ENCODE assay signal across 15 cellular contexts in genomic region chr6:42101186-42101657, GRCh38. TPM values are rescaled to one million over a fixed set of nuclear protein-coding genes. Genes with fewer than 3 reads are reported as not detected.
DNase-seq lines count a peak whose midpoint lies in the region; ATAC-seq, FAIRE-seq and TF ChIP-seq lines count a peak whose summit lies in the region.
"Had no signal": no experiment of that assay in that cellular context is flagged by ENCODE, and none has a peak within 500 bp of the region (broad histone marks: within the 10 kb centered on the region; RNA-seq: fewer than 3 reads in every experiment).

No MANE protein-coding gene starts in this region.

- no peak for DNase-seq in activated CD8-positive, alpha-beta memory T cell treated with anti-CD3 and anti-CD28 coated beads, Interleukin-2, amount 10 ng/mL, durations not matched to agents 7 days and 5 days
- no peak for DNase-seq in activated CD8-positive, alpha-beta memory T cell treated with anti-CD3 and anti-CD28 coated beads for 24 hours
- DNase-seq in astrocyte (ENCODE audit: low read depth) (no peak), iris pigment epithelial cell (ENCODE audit: low read depth) (peak; percentile 65), suprapubic skin (ENCODE audit: low spot score in 2 of 2) (no peak), cerebellar nuclear complex (lab: John Stamatoyannopoulos, UW) (no peak)
- DNase-seq: activated CD4-positive, CD25-positive, alpha-beta regulatory T cell treated with anti-CD3 and anti-CD28 coated beads, Interleukin-2, amount 50 U/mL, for 72 hours; MG63; stimulated activated naive CD8-positive, alpha-beta T cell treated with anti-CD3 and anti-CD28 coated beads, Interleukin-15, amount 100 ng/mL, for 72 hours had no signal

- H3K4me1 ChIP-seq in astrocyte (ENCODE audit: insufficient read depth, low read length): peaks cover 26% of the 10 kb centered on the region
- peaks cover 76% of the 10 kb centered on the region for H3K4me1 ChIP-seq in suprapubic skin

- H3K27ac ChIP-seq in astrocyte (ENCODE audit: low read depth, low read length) (peak overlapping the region; percentile 34), suprapubic skin (peak overlapping the region; percentile 89)
- H3K27ac ChIP-seq: SK-N-MC had no signal

- no peak for ATAC-seq in activated CD8-positive, alpha-beta memory T cell treated with anti-CD3 and anti-CD28 coated beads, Interleukin-2, amount 10 ng/mL, durations not matched to agents 7 days and 5 days
- no peak for ATAC-seq in HG03108 (IDR thresholded peaks at IDR 0.05; ENCODE audit: unreplicated experiment)
- ATAC-seq in HG02642 (IDR thresholded peaks at IDR 0.05; ENCODE audit: poor library complexity, unreplicated experiment): no peak

- H3K27me3 ChIP-seq in astrocyte (ENCODE audit: insufficient read depth, low read length) (no peaks in the 10 kb centered on the region), suprapubic skin (no peaks in the 10 kb centered on the region)
- H3K27me3 ChIP-seq: MG63 had no signal

- H3K9ac ChIP-seq in astrocyte (ENCODE audit: low read length): no peak overlapping the region

- H3K4me2 ChIP-seq in astrocyte (ENCODE audit: low read length): no peak overlapping the region

- no peaks in the 10 kb centered on the region for H3K36me3 Mint-ChIP-seq in activated CD8-positive, alpha-beta memory T cell treated with anti-CD3 and anti-CD28 coated beads, Interleukin-2, amount 10 ng/mL, durations not matched to agents 7 days and 5 days
- peaks cover 6% of the 10 kb centered on the region for H3K36me3 Mint-ChIP-seq in astrocyte (ENCODE audit: low read depth, unreplicated experiment)
- H3K36me3 Mint-ChIP-seq: activated naive CD4-positive, alpha-beta T cell treated with anti-CD3 and anti-CD28 coated beads, Interleukin-2, amount 50 U/mL, for 24 hours had no signal

- TF ChIP-seq CTCF in astrocyte (IDR thresholded peaks at IDR 0.05; ENCODE audit: insufficient read depth, low read depth, low read length): no peak
- TF ChIP-seq CTCF in suprapubic skin (IDR thresholded peaks at IDR 0.05): no peak

- H4K20me1 ChIP-seq in astrocyte (ENCODE audit: insufficient read depth, low read length): no peaks in the 10 kb centered on the region

- peak overlapping the region; percentile 81 for H3K27ac Mint-ChIP-seq in activated CD8-positive, alpha-beta memory T cell treated with anti-CD3 and anti-CD28 coated beads, Interleukin-2, amount 10 ng/mL, durations not matched to agents 7 days and 5 days
- H3K27ac Mint-ChIP-seq in astrocyte (ENCODE audit: unreplicated experiment): peak overlapping the region; percentile 21
- H3K27ac Mint-ChIP-seq: activated naive CD4-positive, alpha-beta T cell treated with anti-CD3 and anti-CD28 coated beads, Interleukin-2, amount 50 U/mL, for 24 hours had no signal

- H3K4me3 ChIP-seq in astrocyte (ENCODE audit: insufficient read depth, low read depth, low read length) (no peak overlapping the region), suprapubic skin (no peak overlapping the region)
- H3K4me3 ChIP-seq: MG63, SK-N-MC had no signal

- CTCF ChIA-PET in activated CD8-positive, alpha-beta memory T cell treated with anti-CD3 and anti-CD28 coated beads, Interleukin-2, amount 10 ng/mL, durations not matched to agents 7 days and 5 days (lab: Charles Lee): interaction anchor here (1.0 to 1.6 kb wide), 2 partner anchors 16 to 52 kb away, joined by 3 read pairs; no protein-coding TSS in a partner anchor

- H3K9me3 ChIP-seq in astrocyte (ENCODE audit: insufficient read depth, low read depth, low read length) (no peaks in the 10 kb centered on the region), suprapubic skin (no peaks in the 10 kb centered on the region)
- H3K9me3 ChIP-seq: MG63 had no signal

- no peaks in the 10 kb centered on the region for H3K27me3 Mint-ChIP-seq in activated CD8-positive, alpha-beta memory T cell treated with anti-CD3 and anti-CD28 coated beads, Interleukin-2, amount 10 ng/mL, durations not matched to agents 7 days and 5 days
- H3K27me3 Mint-ChIP-seq in astrocyte (ENCODE audit: low read depth, unreplicated experiment): peaks cover 12% of the 10 kb centered on the region
- H3K27me3 Mint-ChIP-seq: activated naive CD4-positive, alpha-beta T cell treated with anti-CD3 and anti-CD28 coated beads, Interleukin-2, amount 50 U/mL, for 24 hours; stimulated activated naive CD8-positive, alpha-beta T cell treated with anti-CD3 and anti-CD28 coated beads, Interleukin-15, amount 100 ng/mL, for 72 hours had no signal

- no peaks in the 10 kb centered on the region for H3K79me2 ChIP-seq in astrocyte (ENCODE audit: insufficient read depth, low read length)

- FAIRE-seq in astrocyte (lab: Jason Lieb, UNC): no peak

- H3K4me1 Mint-ChIP-seq in activated CD8-positive, alpha-beta memory T cell treated with anti-CD3 and anti-CD28 coated beads, Interleukin-2, amount 10 ng/mL, durations not matched to agents 7 days and 5 days: peaks cover 51% of the 10 kb centered on the region
- H3K4me1 Mint-ChIP-seq in astrocyte (ENCODE audit: low read depth, unreplicated experiment): peaks cover 16% of the 10 kb centered on the region

- no peak for TF ChIP-seq POLR2A in suprapubic skin (IDR thresholded peaks at IDR 0.05)

- no peak for TF ChIP-seq EP300 in suprapubic skin (IDR thresholded peaks at IDR 0.05)

- H3K9me3 Mint-ChIP-seq in activated CD8-positive, alpha-beta memory T cell treated with anti-CD3 and anti-CD28 coated beads, Interleukin-2, amount 10 ng/mL, durations not matched to agents 7 days and 5 days (ENCODE audit: low read depth): no peaks in the 10 kb centered on the region
- H3K9me3 Mint-ChIP-seq in astrocyte (ENCODE audit: unreplicated experiment): no peaks in the 10 kb centered on the region
- H3K9me3 Mint-ChIP-seq: activated naive CD4-positive, alpha-beta T cell treated with anti-CD3 and anti-CD28 coated beads, Interleukin-2, amount 50 U/mL, for 24 hours; neural crest cell; stimulated activated naive CD8-positive, alpha-beta T cell treated with anti-CD3 and anti-CD28 coated beads, Interleukin-15, amount 100 ng/mL, for 72 hours had no signal

- H3K4me3 Mint-ChIP-seq in activated CD8-positive, alpha-beta memory T cell treated with anti-CD3 and anti-CD28 coated beads, Interleukin-2, amount 10 ng/mL, durations not matched to agents 7 days and 5 days: peak overlapping the region; percentile 22
- H3K4me3 Mint-ChIP-seq in astrocyte (ENCODE audit: unreplicated experiment): no peak overlapping the region
- H3K4me3 Mint-ChIP-seq: activated naive CD4-positive, alpha-beta T cell treated with anti-CD3 and anti-CD28 coated beads, Interleukin-2, amount 50 U/mL, for 24 hours; neural crest cell had no signal

- H3K36me3 ChIP-seq in astrocyte (ENCODE audit: insufficient read depth, low read length) (no peaks in the 10 kb centered on the region), suprapubic skin (peaks cover 10% of the 10 kb centered on the region)
- H3K36me3 ChIP-seq: MG63 had no signal

- 72% methylated on average over 8 of the region's 8 CpGs for WGBS in suprapubic skin

- H2AFZ ChIP-seq in astrocyte (ENCODE audit: low read depth, low read length): no peak overlapping the region

RNA-seq across cellular contexts. Expression of gene C6orf132, which starts 41.2 kb away (rescaled TPM):
- total RNA-seq in activated CD8-positive, alpha-beta memory T cell treated with anti-CD3 and anti-CD28 coated beads, Interleukin-2, amount 10 ng/mL, durations not matched to agents 7 days and 5 days: under 1 TPM; 0.16 to 0.18 TPM
- total RNA-seq in astrocyte (3.3 and 5.3 TPM in 2 replicates), suprapubic skin (100 to 1,000 TPM; 112 to 150 (median 122) TPM)
- total RNA-seq: NCI-H460 had no signal

RNA-seq across cellular contexts. Expression of gene TAF8, which starts 50.9 kb away (rescaled TPM):
- 10 to 100 TPM; 50.9 to 53.2 TPM for total RNA-seq in activated CD8-positive, alpha-beta memory T cell treated with anti-CD3 and anti-CD28 coated beads, Interleukin-2, amount 10 ng/mL, durations not matched to agents 7 days and 5 days
- total RNA-seq in astrocyte (13.6 and 14.8 TPM in 2 replicates), suprapubic skin (10 to 100 TPM; 19.2 to 28.5 (median 26.4) TPM)

Comparison
In these comparisons a context has a peak if more than half of its experiments do, and no peak if none do; other contexts are left out.
1. RNA of gene C6orf132, which starts 41.2 kb away (total RNA-seq): 112 to 150 TPM in suprapubic skin; 3.3 to 5.3 TPM in astrocyte and 0.16 to 0.18 TPM in activated CD8-positive, alpha-beta memory T cell treated with anti-CD3 and anti-CD28 coated beads, Interleukin-2, amount 10 ng/mL, durations not matched to agents 7 days and 5 days; every median in the first group is over 10 times any median in the second.